In genomic region chr4:13365195-13365594, GRCh38 we compare ENCODE assay signal across 18 cellular contexts.
A peak's percentile ranks its signal among the peaks of the same experiment; 100 is the strongest.
DNase-seq lines count a peak whose midpoint lies in the region; ATAC-seq and TF ChIP-seq lines count a peak whose summit lies in the region.
"Had no signal": no experiment of that assay in that cellular context is flagged by ENCODE, and none has a peak within 500 bp of the region (broad histone marks: within the 10 kb centered on the region; RNA-seq: fewer than 3 reads in every experiment).

No MANE protein-coding gene starts in this region.

- H3K27me3 Mint-ChIP-seq in neural progenitor cell (ENCODE audit: insufficient read depth, low read depth): peaks cover 2% of the 10 kb centered on the region
- H3K27me3 Mint-ChIP-seq: CD4-positive, CD25-positive, alpha-beta regulatory T cell had no signal

- H2BK5ac ChIP-seq in mesenchymal stem cell (ENCODE audit: low read depth, low read length, poor library complexity, severe bottlenecking): no peak overlapping the region

- no peak overlapping the region for H3K4me3 Mint-ChIP-seq in neural progenitor cell
- H3K4me3 Mint-ChIP-seq: CD4-positive, CD25-positive, alpha-beta regulatory T cell; CD8-positive, alpha-beta memory T cell had no signal

- TF ChIP-seq CTCF in thyroid gland (IDR thresholded peaks at IDR 0.05) (no peak), neural progenitor cell (IDR thresholded peaks at IDR 0.05) (no peak)

- H3K27me3 ChIP-seq in right cardiac atrium (ENCODE audit: control insufficient read depth, insufficient read depth) (no peaks in the 10 kb centered on the region), thyroid gland (peaks cover 4% of the 10 kb centered on the region), neural progenitor cell (no peaks in the 10 kb centered on the region), mesenchymal stem cell (ENCODE audit: control insufficient read depth in 1 of 2, insufficient read depth in 1 of 2, low read length in 2 of 2) (no peaks in the 10 kb centered on the region)
- H3K27me3 ChIP-seq: BE2C had no signal

- no peak overlapping the region for H3K4me3 ChIP-seq in right cardiac atrium (ENCODE audit: low read length)
- no peak overlapping the region for H3K4me3 ChIP-seq in thyroid gland (replicated peaks in 1 of 3)
- no peak overlapping the region for H3K4me3 ChIP-seq in neural progenitor cell
- no peak overlapping the region for H3K4me3 ChIP-seq in mesenchymal stem cell (ENCODE audit: insufficient read depth in 1 of 2, low read depth in 1 of 2, low read length in 2 of 2)
- H3K4me3 ChIP-seq: GM23248, HAP-1 had no signal

- no peak overlapping the region for H4K8ac ChIP-seq in mesenchymal stem cell (ENCODE audit: low read length)

- no peak overlapping the region for H2BK12ac ChIP-seq in mesenchymal stem cell (ENCODE audit: low read length in 2 of 2)

- H3K9me3 Mint-ChIP-seq in neural progenitor cell: no peaks in the 10 kb centered on the region
- H3K9me3 Mint-ChIP-seq: CD8-positive, alpha-beta memory T cell had no signal

- H3K4me2 ChIP-seq in neural progenitor cell (no peak overlapping the region), mesenchymal stem cell (ENCODE audit: low read length, poor library complexity, severe bottlenecking) (no peak overlapping the region)

- no peaks in the 10 kb centered on the region for H3K79me2 ChIP-seq in neural progenitor cell (ENCODE audit: low read depth)

- peaks cover 23% of the 10 kb centered on the region for H3K36me3 Mint-ChIP-seq in neural progenitor cell

- H3K4me1 Mint-ChIP-seq in neural progenitor cell: peaks cover 12% of the 10 kb centered on the region
- H3K4me1 Mint-ChIP-seq: CD8-positive, alpha-beta memory T cell had no signal

- H3K18ac ChIP-seq in mesenchymal stem cell (ENCODE audit: low read depth in 1 of 2, low read length in 2 of 2): no peak overlapping the region

- H3K27ac ChIP-seq in right cardiac atrium (ENCODE audit: low read length): no peak overlapping the region
- H3K27ac ChIP-seq in thyroid gland: no peak overlapping the region
- no peak overlapping the region for H3K27ac ChIP-seq in neural progenitor cell
- H3K27ac ChIP-seq in mesenchymal stem cell (ENCODE audit: low read length, poor library complexity, severe bottlenecking): no peak overlapping the region
- H3K27ac ChIP-seq: GM23248 had no signal

- TF ChIP-seq POLR2A in thyroid gland (IDR thresholded peaks at IDR 0.05): no peak

- no peak for DNase-seq in Right ventricle myocardium superior
- DNase-seq in right cardiac atrium: no peak
- DNase-seq in DMS79 (lab: John Stamatoyannopoulos, UW): peak; percentile 8
- peak; percentile 6 for DNase-seq in DMS79 treated with DMSO at 0.1 percent for 48 hours (lab: John Stamatoyannopoulos, UW)
- peak; percentile 83 to 84 for DNase-seq in thyroid gland
- DNase-seq in neural progenitor cell (ENCODE audit: low spot score): no peak
- no peak for DNase-seq in mesenchymal stem cell
- DNase-seq: ACHN; BE2C; C1 segment of cervical spinal cord; CD4-positive, CD25-positive, alpha-beta regulatory T cell; CD8-positive, alpha-beta memory T cell; COR-L47; DMS 273 treated with DMSO at 0.1 percent for 48 hours; GDM1; GM23248; IMR-90 had no signal

- H3K79me1 ChIP-seq in mesenchymal stem cell (replicated peaks; ENCODE audit: low read length, poor library complexity, severe bottlenecking): no peaks in the 10 kb centered on the region

- H2BK15ac ChIP-seq in mesenchymal stem cell (ENCODE audit: low read depth, poor library complexity, severe bottlenecking): no peak overlapping the region

- ATAC-seq in Right ventricle myocardium superior (ENCODE audit: poor library complexity) (peak; percentile 53), right cardiac atrium (no peak)

- no peaks in the 10 kb centered on the region for H4K20me1 ChIP-seq in neural progenitor cell (ENCODE audit: low read depth)

- no peak overlapping the region for H3K23ac ChIP-seq in mesenchymal stem cell (ENCODE audit: low read length in 2 of 2)

- H2AFZ ChIP-seq in neural progenitor cell (replicated peaks) (no peak overlapping the region), mesenchymal stem cell (ENCODE audit: low read depth, low read length) (no peak overlapping the region)
- H2AFZ ChIP-seq: GM23248 had no signal

- H3F3A ChIP-seq in neural progenitor cell (ENCODE audit: low read depth): no peaks in the 10 kb centered on the region

- peaks cover 1% of the 10 kb centered on the region for H3K4me1 ChIP-seq in right cardiac atrium (ENCODE audit: control insufficient read depth, insufficient read depth, low read length)
- H3K4me1 ChIP-seq in thyroid gland: peaks cover 10 to 13% of the 10 kb centered on the region in 2 donors
- peaks cover 3% of the 10 kb centered on the region for H3K4me1 ChIP-seq in neural progenitor cell
- H3K4me1 ChIP-seq in mesenchymal stem cell (ENCODE audit: control insufficient read depth, insufficient read depth, low read depth, low read length): no peaks in the 10 kb centered on the region
- H3K4me1 ChIP-seq: BE2C, HAP-1 had no signal

- no peak overlapping the region for H4K91ac ChIP-seq in mesenchymal stem cell (ENCODE audit: low read length)

- intact Hi-C loops in Right ventricle myocardium superior (cut with DNase I): no loop called here
- intact Hi-C loops in right cardiac atrium (cut with DNase I): no loop called here
- intact Hi-C loops in thyroid gland (cut with DNase I): no loop called here

- no peak overlapping the region for H3K27ac Mint-ChIP-seq in neural progenitor cell

- H3K4ac ChIP-seq in mesenchymal stem cell (ENCODE audit: low read depth in 1 of 2, low read length in 2 of 2): no peak overlapping the region

- WGBS in right cardiac atrium: 59% methylated on average over 3 of the region's 3 CpGs
- WGBS in thyroid gland, 2 donors: 27 to 40% methylated on average over 3 of the region's 3 CpGs
- 94% methylated on average over 3 of the region's 3 CpGs for WGBS in mesenchymal stem cell

- no peak overlapping the region for H2BK120ac ChIP-seq in mesenchymal stem cell (ENCODE audit: low read depth, low read length)

- no peak overlapping the region for H2AK5ac ChIP-seq in mesenchymal stem cell (ENCODE audit: low read length, severe bottlenecking)

- H3K9ac ChIP-seq in neural progenitor cell (no peak overlapping the region), mesenchymal stem cell (ENCODE audit: low read length) (no peak overlapping the region)
- H3K9ac ChIP-seq: GM23248 had no signal

- no peak overlapping the region for H3K14ac ChIP-seq in mesenchymal stem cell (ENCODE audit: low read length in 2 of 2)

- H3K9me3 ChIP-seq in right cardiac atrium (ENCODE audit: control insufficient read depth, low read length) (no peaks in the 10 kb centered on the region), thyroid gland (no peaks in the 10 kb centered on the region), neural progenitor cell (ENCODE audit: low read depth) (no peaks in the 10 kb centered on the region), mesenchymal stem cell (ENCODE audit: control insufficient read depth, low read length) (no peaks in the 10 kb centered on the region)
- H3K9me3 ChIP-seq: BE2C, HAP-1 had no signal

- peaks cover 0 to 8% of the 10 kb centered on the region in 2 donors for H3K36me3 ChIP-seq in thyroid gland
- no peaks in the 10 kb centered on the region for H3K36me3 ChIP-seq in neural progenitor cell
- peaks cover 2 to 22% of the 10 kb centered on the region in 2 experiments for H3K36me3 ChIP-seq in mesenchymal stem cell (ENCODE audit: control insufficient read depth in 1 of 2, insufficient read depth in 2 of 2, low read depth in 1 of 2, low read length in 2 of 2)
- H3K36me3 ChIP-seq: BE2C, HAP-1 had no signal

Comparison
In these comparisons a context has a peak if more than half of its experiments do, and no peak if none do; other contexts are left out.
1. DNase-seq: peak in DMS79 (single experiment), DMS79 treated with DMSO at 0.1 percent for 48 hours (single experiment) and thyroid gland (2 of 2); none in Right ventricle myocardium superior (single experiment), right cardiac atrium (0 of 3), neural progenitor cell (single experiment) and mesenchymal stem cell (single experiment).